3 cellular contexts compared by ENCODE assay signal in the genomic region with DNA sequence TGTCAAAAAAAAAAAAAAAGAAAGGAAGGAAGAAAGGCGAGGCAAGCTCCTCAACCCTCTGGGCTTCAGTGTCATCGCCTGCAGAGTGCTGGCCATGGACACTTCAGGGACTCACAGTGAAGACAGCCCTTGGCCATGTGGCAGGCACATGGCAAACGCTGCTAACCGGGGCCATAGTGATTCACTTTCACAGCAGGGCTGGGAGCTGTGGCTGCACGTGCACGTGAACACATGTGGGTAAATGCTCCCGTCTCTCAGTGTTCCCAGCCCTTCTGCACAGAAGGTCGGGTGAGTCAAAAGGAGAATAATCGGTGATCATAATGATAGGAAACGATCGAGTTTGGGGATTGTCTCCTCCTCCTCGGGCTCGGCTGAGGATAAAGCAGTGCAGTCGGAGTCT.
TF ChIP-seq lines count a peak whose summit lies in the region.

No MANE protein-coding gene starts in this region.

TF ChIP-seq in SK-N-SH, 30 proteins besides CTCF, POLR2A, EP300 and RAD21:
- peak; percentile 40; the same call in 1 of the 2 replicates for TF ChIP-seq MXI1 (IDR thresholded peaks at IDR 0.05; ENCODE audit: low read depth, low read length)
- TF ChIP-seq, protein P1, sequence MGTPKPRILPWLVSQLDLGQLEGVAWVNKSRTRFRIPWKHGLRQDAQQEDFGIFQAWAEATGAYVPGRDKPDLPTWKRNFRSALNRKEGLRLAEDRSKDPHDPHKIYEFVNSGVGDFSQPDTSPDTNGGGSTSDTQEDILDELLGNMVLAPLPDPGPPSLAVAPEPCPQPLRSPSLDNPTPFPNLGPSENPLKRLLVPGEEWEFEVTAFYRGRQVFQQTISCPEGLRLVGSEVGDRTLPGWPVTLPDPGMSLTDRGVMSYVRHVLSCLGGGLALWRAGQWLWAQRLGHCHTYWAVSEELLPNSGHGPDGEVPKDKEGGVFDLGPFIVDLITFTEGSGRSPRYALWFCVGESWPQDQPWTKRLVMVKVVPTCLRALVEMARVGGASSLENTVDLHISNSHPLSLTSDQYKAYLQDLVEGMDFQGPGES (IDR thresholded peaks at IDR 0.05; ENCODE audit: low read depth, low read length) = no peak

TF ChIP-seq in SK-N-SH treated with all-trans-retinoic acid at 6 μM for 48 hours, 23 proteins besides CTCF, POLR2A, EP300 and RAD21:
- TF ChIP-seq ISL1 (CRISPR knock-in tag; IDR thresholded peaks at IDR 0.05) (no peak), OSR1 (CRISPR knock-in tag; IDR thresholded peaks at IDR 0.05) (no peak), RARB (CRISPR knock-in tag; IDR thresholded peaks at IDR 0.05) (no peak), ZC3H10 (CRISPR knock-in tag; IDR thresholded peaks at IDR 0.05) (no peak), SNAI2 (CRISPR knock-in tag; IDR thresholded peaks at IDR 0.05) (no peak), BACH2 (CRISPR knock-in tag; IDR thresholded peaks at IDR 0.05; ENCODE audit: borderline replicate concordance) (no peak), GLIS3 (CRISPR knock-in tag; IDR thresholded peaks at IDR 0.05) (no peak), PPARA (CRISPR knock-in tag; IDR thresholded peaks at IDR 0.05; ENCODE audit: borderline replicate concordance) (no peak), ZNF8 (CRISPR knock-in tag; IDR thresholded peaks at IDR 0.05) (no peak), TOX (CRISPR knock-in tag; IDR thresholded peaks at IDR 0.05; ENCODE audit: borderline replicate concordance) (no peak)
- TF ChIP-seq, protein P2, sequence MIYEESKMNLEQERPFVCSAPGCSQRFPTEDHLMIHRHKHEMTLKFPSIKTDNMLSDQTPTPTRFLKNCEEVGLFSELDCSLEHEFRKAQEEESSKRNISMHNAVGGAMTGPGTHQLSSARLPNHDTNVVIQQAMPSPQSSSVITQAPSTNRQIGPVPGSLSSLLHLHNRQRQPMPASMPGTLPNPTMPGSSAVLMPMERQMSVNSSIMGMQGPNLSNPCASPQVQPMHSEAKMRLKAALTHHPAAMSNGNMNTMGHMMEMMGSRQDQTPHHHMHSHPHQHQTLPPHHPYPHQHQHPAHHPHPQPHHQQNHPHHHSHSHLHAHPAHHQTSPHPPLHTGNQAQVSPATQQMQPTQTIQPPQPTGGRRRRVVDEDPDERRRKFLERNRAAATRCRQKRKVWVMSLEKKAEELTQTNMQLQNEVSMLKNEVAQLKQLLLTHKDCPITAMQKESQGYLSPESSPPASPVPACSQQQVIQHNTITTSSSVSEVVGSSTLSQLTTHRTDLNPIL (CRISPR knock-in tag; IDR thresholded peaks at IDR 0.05; ENCODE audit: low read depth) = no peak
- TF ChIP-seq, protein P3, sequence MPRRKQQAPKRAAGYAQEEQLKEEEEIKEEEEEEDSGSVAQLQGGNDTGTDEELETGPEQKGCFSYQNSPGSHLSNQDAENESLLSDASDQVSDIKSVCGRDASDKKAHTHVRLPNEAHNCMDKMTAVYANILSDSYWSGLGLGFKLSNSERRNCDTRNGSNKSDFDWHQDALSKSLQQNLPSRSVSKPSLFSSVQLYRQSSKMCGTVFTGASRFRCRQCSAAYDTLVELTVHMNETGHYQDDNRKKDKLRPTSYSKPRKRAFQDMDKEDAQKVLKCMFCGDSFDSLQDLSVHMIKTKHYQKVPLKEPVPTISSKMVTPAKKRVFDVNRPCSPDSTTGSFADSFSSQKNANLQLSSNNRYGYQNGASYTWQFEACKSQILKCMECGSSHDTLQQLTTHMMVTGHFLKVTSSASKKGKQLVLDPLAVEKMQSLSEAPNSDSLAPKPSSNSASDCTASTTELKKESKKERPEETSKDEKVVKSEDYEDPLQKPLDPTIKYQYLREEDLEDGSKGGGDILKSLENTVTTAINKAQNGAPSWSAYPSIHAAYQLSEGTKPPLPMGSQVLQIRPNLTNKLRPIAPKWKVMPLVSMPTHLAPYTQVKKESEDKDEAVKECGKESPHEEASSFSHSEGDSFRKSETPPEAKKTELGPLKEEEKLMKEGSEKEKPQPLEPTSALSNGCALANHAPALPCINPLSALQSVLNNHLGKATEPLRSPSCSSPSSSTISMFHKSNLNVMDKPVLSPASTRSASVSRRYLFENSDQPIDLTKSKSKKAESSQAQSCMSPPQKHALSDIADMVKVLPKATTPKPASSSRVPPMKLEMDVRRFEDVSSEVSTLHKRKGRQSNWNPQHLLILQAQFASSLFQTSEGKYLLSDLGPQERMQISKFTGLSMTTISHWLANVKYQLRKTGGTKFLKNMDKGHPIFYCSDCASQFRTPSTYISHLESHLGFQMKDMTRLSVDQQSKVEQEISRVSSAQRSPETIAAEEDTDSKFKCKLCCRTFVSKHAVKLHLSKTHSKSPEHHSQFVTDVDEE (CRISPR knock-in tag; IDR thresholded peaks at IDR 0.05) = no peak
- TF ChIP-seq, protein P4, sequence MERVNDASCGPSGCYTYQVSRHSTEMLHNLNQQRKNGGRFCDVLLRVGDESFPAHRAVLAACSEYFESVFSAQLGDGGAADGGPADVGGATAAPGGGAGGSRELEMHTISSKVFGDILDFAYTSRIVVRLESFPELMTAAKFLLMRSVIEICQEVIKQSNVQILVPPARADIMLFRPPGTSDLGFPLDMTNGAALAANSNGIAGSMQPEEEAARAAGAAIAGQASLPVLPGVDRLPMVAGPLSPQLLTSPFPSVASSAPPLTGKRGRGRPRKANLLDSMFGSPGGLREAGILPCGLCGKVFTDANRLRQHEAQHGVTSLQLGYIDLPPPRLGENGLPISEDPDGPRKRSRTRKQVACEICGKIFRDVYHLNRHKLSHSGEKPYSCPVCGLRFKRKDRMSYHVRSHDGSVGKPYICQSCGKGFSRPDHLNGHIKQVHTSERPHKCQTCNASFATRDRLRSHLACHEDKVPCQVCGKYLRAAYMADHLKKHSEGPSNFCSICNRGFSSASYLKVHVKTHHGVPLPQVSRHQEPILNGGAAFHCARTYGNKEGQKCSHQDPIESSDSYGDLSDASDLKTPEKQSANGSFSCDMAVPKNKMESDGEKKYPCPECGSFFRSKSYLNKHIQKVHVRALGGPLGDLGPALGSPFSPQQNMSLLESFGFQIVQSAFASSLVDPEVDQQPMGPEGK (CRISPR knock-in tag; IDR thresholded peaks at IDR 0.05; ENCODE audit: borderline replicate concordance) = no peak
TF ChIP-seq in SK-N-SH treated with all-trans-retinoic acid at 6 μM for 48 hours: peak in this region for 0.

TF ChIP-seq in H1, 55 proteins besides CTCF, POLR2A, EP300 and RAD21:
- TF ChIP-seq, protein P5, sequence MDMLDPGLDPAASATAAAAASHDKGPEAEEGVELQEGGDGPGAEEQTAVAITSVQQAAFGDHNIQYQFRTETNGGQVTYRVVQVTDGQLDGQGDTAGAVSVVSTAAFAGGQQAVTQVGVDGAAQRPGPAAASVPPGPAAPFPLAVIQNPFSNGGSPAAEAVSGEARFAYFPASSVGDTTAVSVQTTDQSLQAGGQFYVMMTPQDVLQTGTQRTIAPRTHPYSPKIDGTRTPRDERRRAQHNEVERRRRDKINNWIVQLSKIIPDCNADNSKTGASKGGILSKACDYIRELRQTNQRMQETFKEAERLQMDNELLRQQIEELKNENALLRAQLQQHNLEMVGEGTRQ (IDR thresholded peaks at IDR 0.05; ENCODE audit: low read length) = no peak
- no peak for TF ChIP-seq CHD2 (IDR thresholded peaks at IDR 0.05; ENCODE audit: low read length)
- TF ChIP-seq, protein P6, sequence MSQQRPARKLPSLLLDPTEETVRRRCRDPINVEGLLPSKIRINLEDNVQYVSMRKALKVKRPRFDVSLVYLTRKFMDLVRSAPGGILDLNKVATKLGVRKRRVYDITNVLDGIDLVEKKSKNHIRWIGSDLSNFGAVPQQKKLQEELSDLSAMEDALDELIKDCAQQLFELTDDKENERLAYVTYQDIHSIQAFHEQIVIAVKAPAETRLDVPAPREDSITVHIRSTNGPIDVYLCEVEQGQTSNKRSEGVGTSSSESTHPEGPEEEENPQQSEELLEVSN (IDR thresholded peaks at IDR 0.05) = no peak
- TF ChIP-seq RFX5 (IDR thresholded peaks at IDR 0.05; ENCODE audit: borderline replicate concordance, low read depth, low read length) = no peak
- TF ChIP-seq, protein P7, sequence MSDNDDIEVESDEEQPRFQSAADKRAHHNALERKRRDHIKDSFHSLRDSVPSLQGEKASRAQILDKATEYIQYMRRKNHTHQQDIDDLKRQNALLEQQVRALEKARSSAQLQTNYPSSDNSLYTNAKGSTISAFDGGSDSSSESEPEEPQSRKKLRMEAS (IDR thresholded peaks at IDR 0.05) = peak; percentile 54
- no peak for TF ChIP-seq SRF (IDR thresholded peaks at IDR 0.05; ENCODE audit: low read depth, low read length)
- no peak for TF ChIP-seq GTF2F1 (IDR thresholded peaks at IDR 0.05; ENCODE audit: borderline replicate concordance, low read depth, low read length)
